ENCODE assay signal across 9 cellular contexts in the genomic region with DNA sequence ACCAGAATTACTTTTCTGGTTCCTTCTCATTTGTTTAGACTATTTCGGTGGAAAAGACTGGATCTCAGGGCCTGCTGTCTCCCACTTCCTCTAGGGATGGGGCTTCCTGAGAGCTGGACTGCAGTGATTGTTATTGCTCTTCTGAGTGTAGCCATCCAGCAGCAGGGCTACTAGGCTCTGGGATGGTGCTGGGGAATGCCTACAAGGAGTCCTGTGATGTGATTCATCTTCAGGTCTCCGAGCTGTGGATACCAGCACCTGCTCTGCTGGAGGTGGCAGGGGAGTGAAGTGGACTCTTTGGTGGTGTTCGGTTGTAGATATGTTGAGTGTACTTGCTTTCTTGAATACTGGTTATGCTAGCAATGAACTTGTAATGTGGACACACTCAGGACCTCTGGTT. TPM values are rescaled to one million over a fixed set of nuclear protein-coding genes. Genes with fewer than 3 reads are reported as not detected.
A peak's percentile ranks its signal among the peaks of the same experiment; 100 is the strongest.
DNase-seq lines count a peak whose midpoint lies in the region; TF ChIP-seq lines count a peak whose summit lies in the region.
"Had no signal": no experiment of that assay in that cellular context is flagged by ENCODE, and none has a peak within 500 bp of the region (broad histone marks: within the 10 kb centered on the region; RNA-seq: fewer than 3 reads in every experiment).

No MANE protein-coding gene starts in this region.

- intact Hi-C loops in ascending aorta (cut with DNase I) (no loop called here), uterus (cut with DNase I; ENCODE audit: low total_unique reads) (no loop called here)

- no peak overlapping the region for H3K4me3 ChIP-seq in CD8-positive, alpha-beta memory T cell (ENCODE audit: low read length)
- H3K4me3 ChIP-seq in ascending aorta (no peak overlapping the region), uterus (no peak overlapping the region)

- CTCF ChIA-PET in CD8-positive, alpha-beta memory T cell (lab: Charles Lee) = no interaction called here

- H3K9me3 Mint-ChIP-seq in CD8-positive, alpha-beta memory T cell = peaks cover 9 to 25% (median 16%) of the 10 kb centered on the region in 5 donors
- no peaks in the 10 kb centered on the region; the same call in 1 of the 2 replicates for H3K9me3 Mint-ChIP-seq in HFFc6

- peaks cover 29 to 64% (median 46%) of the 10 kb centered on the region in 3 donors for H3K36me3 Mint-ChIP-seq in CD8-positive, alpha-beta memory T cell
- peaks cover 61% of the 10 kb centered on the region for H3K36me3 Mint-ChIP-seq in HFFc6 (ENCODE audit: low read depth)

- no peak for TF ChIP-seq POLR2A in uterus (IDR thresholded peaks at IDR 0.05)

- DNase-seq in CD8-positive, alpha-beta memory T cell = no peak
- DNase-seq in HFFc6 (no peak), ascending aorta (ENCODE audit: low spot score in 2 of 2) (no peak), lung microvascular endothelial cell (ENCODE audit: low read depth in 2 of 2) (peak; percentile 11 to 52), NCI-H226 (no peak), NCI-H82 (lab: John Stamatoyannopoulos, UW) (no peak), uterus (no peak), GM19240 (ENCODE audit: insufficient read length, low spot score) (no peak)

- H3K27ac ChIP-seq in CD8-positive, alpha-beta memory T cell (ENCODE audit: low read depth, low read length) = no peak overlapping the region
- H3K27ac ChIP-seq in ascending aorta (peak overlapping the region; percentile 29 to 30), uterus (no peak overlapping the region)
- H3K27ac ChIP-seq: C4-2B had no signal

- H3K4me3 Mint-ChIP-seq in CD8-positive, alpha-beta memory T cell = peak overlapping the region in 6 of 7 donors; percentile 48 to 78 (median 67)
- no peak overlapping the region for H3K4me3 Mint-ChIP-seq in HFFc6

- peaks cover 64 to 88% (median 67%) of the 10 kb centered on the region in 3 donors for H3K4me1 Mint-ChIP-seq in CD8-positive, alpha-beta memory T cell
- H3K4me1 Mint-ChIP-seq in HFFc6 (ENCODE audit: low read depth) = peaks cover 22% of the 10 kb centered on the region

- H3K27me3 ChIP-seq in CD8-positive, alpha-beta memory T cell (ENCODE audit: insufficient read depth, low read length, poor library complexity, severe bottlenecking) = no peaks in the 10 kb centered on the region
- H3K27me3 ChIP-seq in ascending aorta (no peaks in the 10 kb centered on the region), uterus (no peaks in the 10 kb centered on the region)

- POLR2A ChIA-PET in CD8-positive, alpha-beta memory T cell (lab: Charles Lee) = no interaction called here

- peaks cover 7% of the 10 kb centered on the region for H3K36me3 ChIP-seq in CD8-positive, alpha-beta memory T cell (ENCODE audit: insufficient read depth, low read length)
- peaks cover 4 to 20% of the 10 kb centered on the region in 2 donors for H3K36me3 ChIP-seq in ascending aorta
- no peaks in the 10 kb centered on the region for H3K36me3 ChIP-seq in uterus

- peaks cover 6% of the 10 kb centered on the region for H3K9me3 ChIP-seq in CD8-positive, alpha-beta memory T cell (ENCODE audit: low read length)
- peaks cover 0 to 13% of the 10 kb centered on the region in 2 donors for H3K9me3 ChIP-seq in ascending aorta
- H3K9me3 ChIP-seq in uterus = peaks cover 0 to 11% of the 10 kb centered on the region in 2 donors

- H3K27ac Mint-ChIP-seq in CD8-positive, alpha-beta memory T cell = peak overlapping the region; percentile 44 to 95 (median 86)
- peak overlapping the region; percentile 17; the same call in 1 of the 2 replicates for H3K27ac Mint-ChIP-seq in HFFc6

- TF ChIP-seq CTCF in HFFc6 (IDR thresholded peaks at IDR 0.05) (no peak), ascending aorta (IDR thresholded peaks at IDR 0.05) (no peak), uterus (IDR thresholded peaks at IDR 0.05) (no peak)

- H3K4me1 ChIP-seq in CD8-positive, alpha-beta memory T cell (ENCODE audit: insufficient read depth, low read length) = peaks cover 37% of the 10 kb centered on the region
- peaks cover 10 to 16% of the 10 kb centered on the region in 2 donors for H3K4me1 ChIP-seq in ascending aorta
- H3K4me1 ChIP-seq in uterus = peaks cover 0 to 5% of the 10 kb centered on the region in 2 donors

- no peaks in the 10 kb centered on the region for H3K27me3 Mint-ChIP-seq in CD8-positive, alpha-beta memory T cell
- H3K27me3 Mint-ChIP-seq in HFFc6 (ENCODE audit: insufficient read depth) = no peaks in the 10 kb centered on the region

RNA-seq across cellular contexts. Expression of a gene that starts 42.7 kb away (rescaled TPM):
- total RNA-seq in CD8-positive, alpha-beta memory T cell = 10 to 100 TPM; 73.6 to 77.0 TPM
- 14.8 TPM for polyA plus RNA-seq in CD8-positive, alpha-beta memory T cell
- total RNA-seq in HFFc6 (2021; fragmentation: NEBNext Ultra II Directional; extraction: Animal tissue kit (Norgen Biotek cat#: 25700)) = 10 to 100 TPM; 36.8 to 43.4 (median 39.1) TPM
- 29.6 TPM for total RNA-seq in ascending aorta
- total RNA-seq in lung microvascular endothelial cell = 14.2 and 27.4 TPM in 2 replicates
- 10 to 100 TPM; 16.7 to 95.8 (median 69.1) TPM for total RNA-seq in uterus

Comparison
In these comparisons a context has a peak if more than half of its experiments do, and no peak if none do; other contexts are left out.
1. DNase-seq: peak in lung microvascular endothelial cell (2 of 2); none in CD8-positive, alpha-beta memory T cell (0 of 5), HFFc6 (single experiment), ascending aorta (0 of 2), NCI-H226 (single experiment), NCI-H82 (single experiment), uterus (0 of 2) and GM19240 (single experiment).
2. H3K27ac ChIP-seq: peak in ascending aorta (2 of 2); none in CD8-positive, alpha-beta memory T cell (single experiment) and uterus (0 of 2).